9 cellular contexts compared by ENCODE assay signal in genomic region chr1:17207966-17208418, GRCh38.
A peak's percentile ranks its signal among the peaks of the same experiment; 100 is the strongest.
DNase-seq lines count a peak whose midpoint lies in the region; ATAC-seq and TF ChIP-seq lines count a peak whose summit lies in the region.
"Had no signal": no experiment of that assay in that cellular context is flagged by ENCODE, and none has a peak within 500 bp of the region (broad histone marks: within the 10 kb centered on the region; RNA-seq: fewer than 3 reads in every experiment).

No MANE protein-coding gene starts in this region.

- no peak for TF ChIP-seq CTCF in brain microvascular endothelial cell (IDR thresholded peaks at IDR 0.05; ENCODE audit: low read depth, low read length, missing control alignments)

- H3K36me3 ChIP-seq in SK-N-MC (ENCODE audit: insufficient read depth, low read length), result no peaks in the 10 kb centered on the region
- H3K36me3 ChIP-seq in brain microvascular endothelial cell (replicated peaks), result no peaks in the 10 kb centered on the region

- H3K27ac ChIP-seq in SK-N-MC, result no peak overlapping the region
- no peak overlapping the region for H3K27ac ChIP-seq in brain microvascular endothelial cell

- no peaks in the 10 kb centered on the region for H3K9me3 ChIP-seq in SK-N-MC (ENCODE audit: low read depth, low read length)

- in situ Hi-C loops in brain microvascular endothelial cell (cut with HindIII; ENCODE audit: low pct_ligation_motif_present, low sequenced_read_pairs), result no loop called here

- H3K27me3 ChIP-seq in brain microvascular endothelial cell (replicated peaks), result no peaks in the 10 kb centered on the region

- H3K4me3 ChIP-seq in SK-N-MC (no peak overlapping the region), brain microvascular endothelial cell (ENCODE audit: low read depth, low read length) (no peak overlapping the region)

- H3K9ac ChIP-seq in SK-N-MC (ENCODE audit: insufficient read length), result no peak overlapping the region

- DNase-seq in EH (ENCODE audit: low read depth) (peak; percentile 82), SK-N-MC (ENCODE audit: low read depth, low spot score) (peak; percentile 92), brain microvascular endothelial cell (peak; percentile 69), NCI-H1105 treated with DMSO at 0.1 percent for 48 hours (lab: John Stamatoyannopoulos, UW) (no peak), HUDEP-2 (lab: John Stamatoyannopoulos, UW; ENCODE audit: unreplicated experiment in 76 of 76) (no peak)
- peak; percentile 23 for DNase-seq in stimulated activated CD4-positive, alpha-beta T cell treated with anti-CD3 and anti-CD28 coated beads, Interleukin-12 subunit alpha, Interleukin-12 subunit beta, amount 100 ng/mL, for 4 hours
- DNase-seq: left cardiac atrium had no signal

- ATAC-seq in HG02798 (IDR thresholded peaks at IDR 0.05; ENCODE audit: poor library complexity, unreplicated experiment) (peak; percentile 49), GM21717 (IDR thresholded peaks at IDR 0.05; ENCODE audit: unreplicated experiment) (no peak)

Comparison
In these comparisons a context has a peak if more than half of its experiments do, and no peak if none do; other contexts are left out.
1. DNase-seq: peak in EH (single experiment), SK-N-MC (single experiment), brain microvascular endothelial cell (single experiment) and stimulated activated CD4-positive, alpha-beta T cell treated with anti-CD3 and anti-CD28 coated beads, Interleukin-12 subunit alpha, Interleukin-12 subunit beta, amount 100 ng/mL, for 4 hours (single experiment); none in NCI-H1105 treated with DMSO at 0.1 percent for 48 hours (single experiment) and HUDEP-2 (0 of 76).